Comparison of ENCODE assay signal across 13 cellular contexts in the genomic region with DNA sequence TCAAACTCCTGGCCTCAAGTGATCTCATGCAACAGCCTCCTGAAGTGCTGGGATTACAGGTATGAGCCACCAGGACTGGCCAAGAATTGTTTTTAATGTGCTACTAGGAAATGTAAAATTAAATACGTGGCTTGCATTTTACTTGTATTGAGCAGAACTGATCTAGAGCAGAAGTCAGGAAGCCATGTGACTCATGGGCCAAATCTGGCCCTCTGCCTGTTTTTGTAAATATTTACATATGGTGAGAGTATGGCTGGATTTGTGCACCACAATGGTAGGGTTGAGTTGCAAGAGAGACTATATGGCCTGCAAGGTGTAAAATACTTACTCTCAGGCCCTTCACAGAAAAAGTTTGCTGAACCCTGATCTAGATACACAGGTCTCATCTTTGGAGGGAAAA.
DNase-seq lines count a peak whose midpoint lies in the region; TF ChIP-seq lines count a peak whose summit lies in the region.
"Had no signal": no experiment of that assay in that cellular context is flagged by ENCODE, and none has a peak within 500 bp of the region (broad histone marks: within the 10 kb centered on the region; RNA-seq: fewer than 3 reads in every experiment).

No MANE protein-coding gene starts in this region.

- no peak for TF ChIP-seq CTCF in stomach (IDR thresholded peaks at IDR 0.05)

- TF ChIP-seq EP300 in stomach (IDR thresholded peaks at IDR 0.05): no peak

- peaks cover 3 to 12% (median 8%) of the 10 kb centered on the region in 4 donors for H3K4me1 ChIP-seq in stomach

- no peak overlapping the region for H3K4me3 ChIP-seq in stomach
- H3K4me3 ChIP-seq: skin epidermis had no signal

- TF ChIP-seq POLR2A in stomach (IDR thresholded peaks at IDR 0.05): no peak

- intact Hi-C loops in stomach (cut with DNase I; ENCODE audit: low total_unique reads): no loop called here

- no peaks in the 10 kb centered on the region for H3K9me3 ChIP-seq in stomach

- H3K27ac ChIP-seq in stomach: peak overlapping the region in 3 of 5 donors; percentile 42 to 67 (median 51)
- H3K27ac ChIP-seq: skin epidermis had no signal

- no peaks in the 10 kb centered on the region for H3K36me3 ChIP-seq in stomach

- DNase-seq in NCI-H345 (lab: John Stamatoyannopoulos, UW) (peak; percentile 19), NCI-H345 treated with DMSO at 0.1 percent for 48 hours (lab: John Stamatoyannopoulos, UW; ENCODE audit: unreplicated experiment) (no peak), NCI-H774 (lab: John Stamatoyannopoulos, UW) (peak; percentile 56), fibroblast of gingiva (ENCODE audit: low read depth) (peak; percentile 60), stomach (peak; percentile 62), NOMO-1 (lab: John Stamatoyannopoulos, UW; ENCODE audit: unreplicated experiment in 2 of 2) (no peak), middle frontal gyrus (ENCODE audit: extremely low spot score, low spot score) (no peak), NCI-H226 (no peak)
- DNase-seq: activated naive CD4-positive, alpha-beta T cell treated with anti-CD3 and anti-CD28 coated beads, Interleukin-2, amount 50 U/mL, for 16 hours; COR-L47; stimulated activated naive CD8-positive, alpha-beta T cell treated with anti-CD3 and anti-CD28 coated beads, Interleukin-15, amount 100 ng/mL, for 72 hours; T-cell had no signal

- 10 to 41% (median 17%) methylated on average over 1 of the region's 1 CpG for WGBS in stomach, 5 donors

- no peaks in the 10 kb centered on the region for H3K27me3 ChIP-seq in stomach

Comparison
In these comparisons a context has a peak if more than half of its experiments do, and no peak if none do; other contexts are left out.
1. DNase-seq: peak in NCI-H345 (single experiment), NCI-H774 (single experiment), fibroblast of gingiva (single experiment) and stomach (single experiment); none in NCI-H345 treated with DMSO at 0.1 percent for 48 hours (single experiment), NOMO-1 (0 of 2), middle frontal gyrus (single experiment) and NCI-H226 (single experiment).